ENCODE assay signal across 8 cellular contexts in the genomic region with DNA sequence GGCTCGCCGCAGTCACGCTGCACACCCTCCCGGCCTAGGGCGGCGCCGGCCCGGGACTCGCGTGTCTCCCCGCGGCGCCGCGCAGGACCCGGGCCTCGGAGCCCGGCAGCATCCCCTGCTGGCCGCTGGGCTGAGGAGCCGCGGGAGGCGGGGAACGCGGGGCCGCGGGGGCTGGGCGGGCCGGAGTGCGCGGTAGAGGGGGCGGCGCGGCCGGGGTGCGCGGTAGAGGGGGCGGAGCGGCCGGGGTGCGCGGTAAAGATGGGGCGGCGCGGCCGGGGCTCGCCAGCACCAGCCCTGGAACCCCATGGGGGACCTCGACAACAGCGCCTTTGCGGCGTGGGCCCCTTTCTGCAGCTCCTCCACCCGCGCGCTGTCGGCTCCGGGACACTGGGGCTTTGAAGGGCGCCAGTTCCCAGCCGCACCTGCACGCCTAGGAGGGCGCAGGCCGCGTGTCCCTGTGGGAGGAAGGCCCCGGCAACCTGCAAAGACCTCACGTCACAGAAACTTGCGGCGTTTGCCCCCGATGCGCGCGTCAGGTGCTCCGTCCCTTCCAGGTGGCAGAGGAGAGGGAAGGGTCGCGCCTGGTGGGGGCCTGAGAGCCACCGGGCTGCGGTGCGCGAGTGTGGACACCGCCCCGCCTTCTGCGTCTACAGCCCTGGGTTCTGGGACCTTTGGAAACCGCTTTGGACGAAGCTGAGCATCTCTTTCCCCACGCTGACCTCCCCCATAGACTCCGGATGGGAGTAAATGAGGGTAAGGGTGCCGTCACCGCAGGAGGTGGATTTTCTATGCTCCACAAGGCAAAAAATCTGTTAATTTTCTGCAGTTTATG. TPM values are rescaled to one million over a fixed set of nuclear protein-coding genes. Genes with fewer than 3 reads are reported as not detected.
A peak's percentile ranks its signal among the peaks of the same experiment; 100 is the strongest.
DNase-seq lines count a peak whose midpoint lies in the region; ATAC-seq and TF ChIP-seq lines count a peak whose summit lies in the region.

No MANE protein-coding gene starts in this region.

- intact Hi-C loops in esophagus squamous epithelium (cut with DNase I) = no loop called here
- intact Hi-C loops in natural killer cell (cut with micrococcal nuclease) = no loop called here

- DNase-seq in 8988T (peak; percentile 33), RWPE2 (ENCODE audit: low spot score) (no peak), esophagus squamous epithelium (lab: John Stamatoyannopoulos, UW) (no peak), natural killer cell (no peak), NCI-H1048 (lab: John Stamatoyannopoulos, UW) (no peak)
- DNase-seq in CD8-positive, alpha-beta memory T cell = no peak

- no peaks in the 10 kb centered on the region for H3K4me1 Mint-ChIP-seq in natural killer cell
- H3K4me1 Mint-ChIP-seq in CD8-positive, alpha-beta memory T cell = peaks cover 2 to 4% (median 3%) of the 10 kb centered on the region in 3 donors

- no peaks in the 10 kb centered on the region for H3K9me3 Mint-ChIP-seq in natural killer cell
- H3K9me3 Mint-ChIP-seq in CD8-positive, alpha-beta memory T cell = no peaks in the 10 kb centered on the region

- H3K36me3 Mint-ChIP-seq in natural killer cell = no peaks in the 10 kb centered on the region
- peaks cover 0 to 4% (median 0%) of the 10 kb centered on the region in 3 donors for H3K36me3 Mint-ChIP-seq in CD8-positive, alpha-beta memory T cell

- H3K27ac ChIP-seq in RWPE2 (ENCODE audit: poor library complexity, severe bottlenecking) = no peak overlapping the region
- H3K27ac ChIP-seq in esophagus squamous epithelium = no peak overlapping the region
- no peak overlapping the region for H3K27ac ChIP-seq in CD8-positive, alpha-beta memory T cell (ENCODE audit: low read depth, low read length)

- no peaks in the 10 kb centered on the region for H3K9me3 ChIP-seq in RWPE2 (ENCODE audit: severe bottlenecking)
- H3K9me3 ChIP-seq in esophagus squamous epithelium = no peaks in the 10 kb centered on the region
- no peaks in the 10 kb centered on the region for H3K9me3 ChIP-seq in CD8-positive, alpha-beta memory T cell (ENCODE audit: low read length)

- peak; percentile 26 for TF ChIP-seq CTCF in GM12873 (IDR thresholded peaks at IDR 0.05; ENCODE audit: insufficient read depth, low read depth, low read length, missing control alignments)
- TF ChIP-seq CTCF in RWPE2 (IDR thresholded peaks at IDR 0.05; ENCODE audit: poor library complexity, severe bottlenecking) = peak; percentile 52
- TF ChIP-seq CTCF in esophagus squamous epithelium (IDR thresholded peaks at IDR 0.05) = peak in 4 of 6 experiments; percentile 9 to 52 (median 36)
- no peak for TF ChIP-seq CTCF in natural killer cell (IDR thresholded peaks at IDR 0.05)

- H3K27me3 ChIP-seq in RWPE2 (ENCODE audit: insufficient read depth, poor library complexity, severe bottlenecking) = peaks cover 55% of the 10 kb centered on the region
- H3K27me3 ChIP-seq in esophagus squamous epithelium = peaks cover 0 to 65% (median 1%) of the 10 kb centered on the region in 4 donors
- H3K27me3 ChIP-seq in CD8-positive, alpha-beta memory T cell (ENCODE audit: insufficient read depth, low read length, poor library complexity, severe bottlenecking) = peaks cover 12% of the 10 kb centered on the region

- WGBS in esophagus squamous epithelium, 2 donors = 19 to 27% methylated on average over 3 to 21 of the region's 85 CpGs

- peak overlapping the region; percentile 13 for H3K4me3 ChIP-seq in RWPE2 (ENCODE audit: severe bottlenecking)
- H3K4me3 ChIP-seq in esophagus squamous epithelium = peak overlapping the region; percentile 11 to 62 (median 42)
- no peak overlapping the region for H3K4me3 ChIP-seq in CD8-positive, alpha-beta memory T cell (ENCODE audit: low read length)

- H3K36me3 ChIP-seq in RWPE2 (ENCODE audit: low read depth) (no peaks in the 10 kb centered on the region), esophagus squamous epithelium (no peaks in the 10 kb centered on the region)
- H3K36me3 ChIP-seq in CD8-positive, alpha-beta memory T cell (ENCODE audit: insufficient read depth, low read length) = no peaks in the 10 kb centered on the region

- H3K4me1 ChIP-seq in RWPE2 (ENCODE audit: insufficient read depth, poor library complexity, severe bottlenecking) = no peaks in the 10 kb centered on the region
- peaks cover 9 to 17% (median 13%) of the 10 kb centered on the region in 3 donors for H3K4me1 ChIP-seq in esophagus squamous epithelium
- no peaks in the 10 kb centered on the region for H3K4me1 ChIP-seq in CD8-positive, alpha-beta memory T cell (ENCODE audit: insufficient read depth, low read length)

- CTCF ChIA-PET in CD8-positive, alpha-beta memory T cell (lab: Charles Lee) = no interaction called here

- POLR2A ChIA-PET in CD8-positive, alpha-beta memory T cell (lab: Charles Lee) = no interaction called here

- no peak for TF ChIP-seq POLR2A in esophagus squamous epithelium (IDR thresholded peaks at IDR 0.05)

- peak; percentile 50 for ATAC-seq in RWPE2 (ENCODE audit: low read depth)
- ATAC-seq in natural killer cell = peak; percentile 45 to 89 (median 69)
- no peak for ATAC-seq in HG02571 (IDR thresholded peaks at IDR 0.05; ENCODE audit: unreplicated experiment)

- H3K27ac Mint-ChIP-seq in natural killer cell = no peak overlapping the region
- H3K27ac Mint-ChIP-seq in CD8-positive, alpha-beta memory T cell = no peak overlapping the region

- H3K4me3 Mint-ChIP-seq in natural killer cell = no peak overlapping the region
- peak overlapping the region in 1 of 7 donors; percentile 17 for H3K4me3 Mint-ChIP-seq in CD8-positive, alpha-beta memory T cell

- peaks cover 27 to 60% of the 10 kb centered on the region in 2 donors for H3K27me3 Mint-ChIP-seq in natural killer cell (ENCODE audit: low read depth in 2 of 2)
- H3K27me3 Mint-ChIP-seq in CD8-positive, alpha-beta memory T cell = peaks cover 36 to 69% of the 10 kb centered on the region in 2 donors

RNA-seq across cellular contexts. Expression of a gene that starts 49.6 kb away (rescaled TPM):
- 10 to 100 TPM; 37.7 to 65.8 (median 49.0) TPM for total RNA-seq in esophagus squamous epithelium
- 10 to 100 TPM; 61.3 to 87.4 (median 81.4) TPM for total RNA-seq in natural killer cell
- total RNA-seq in CD8-positive, alpha-beta memory T cell = 100 to 1,000 TPM; 120 to 124 TPM
- 40.5 TPM for polyA plus RNA-seq in CD8-positive, alpha-beta memory T cell

RNA-seq across cellular contexts. Expression of a gene that starts 50.0 kb away (rescaled TPM):
- total RNA-seq in esophagus squamous epithelium (100 to 1,000 TPM in 1 of 4 donors, 10 to 100 TPM in 3; 34.1 to 126 (median 80.1) TPM), natural killer cell (10 to 100 TPM in 1 of 3 donors, 1 to 10 TPM in 2; 6.5 to 11.0 (median 7.8) TPM)
- 10 to 100 TPM; 16.2 to 17.1 TPM for total RNA-seq in CD8-positive, alpha-beta memory T cell
- polyA plus RNA-seq in CD8-positive, alpha-beta memory T cell = 7.2 TPM
